Comparison of ENCODE assay signal across 2 cellular contexts in genomic region chr12:9221476-9221875, GRCh38.
TF ChIP-seq lines count a peak whose summit lies in the region.

No MANE protein-coding gene starts in this region.

TF ChIP-seq in liver, 16 proteins besides CTCF, POLR2A, EP300 and RAD21 (continued from another document):
- peak; percentile 22 for TF ChIP-seq YY1 (IDR thresholded peaks at IDR 0.05)
- peak in 1 of 2 donors; percentile 65 for TF ChIP-seq RXRA (IDR thresholded peaks at IDR 0.05)
- no peak for TF ChIP-seq TAF1 (conservative IDR thresholded peaks at IDR 0.05)
- TF ChIP-seq ATF3 (IDR thresholded peaks at IDR 0.05) = peak; percentile 89
- TF ChIP-seq ZBTB33 (IDR thresholded peaks at IDR 0.05) = peak; percentile 61
- no peak for TF ChIP-seq NR2F2 (IDR thresholded peaks at IDR 0.05)
- peak in 1 of 2 donors; percentile 30 for TF ChIP-seq EGR1 (IDR thresholded peaks at IDR 0.05; ENCODE audit: low read depth in 2 of 2)
- TF ChIP-seq REST (IDR thresholded peaks at IDR 0.05) = no peak
- TF ChIP-seq GABPA (IDR thresholded peaks at IDR 0.05 in 1 of 2, conservative IDR thresholded peaks at IDR 0.05 in 1 of 2) = peak in 1 of 2 donors; percentile 32
- TF ChIP-seq HNF4A (conservative IDR thresholded peaks at IDR 0.05) = peak; percentile 55 to 70
- peak; percentile 49 for TF ChIP-seq FOXA2 (IDR thresholded peaks at IDR 0.05)
- TF ChIP-seq SP1 (IDR thresholded peaks at IDR 0.05) = peak; percentile 72
- no peak for TF ChIP-seq MAX (IDR thresholded peaks at IDR 0.05)
- TF ChIP-seq FOXA1 (IDR thresholded peaks at IDR 0.05) = no peak
- no peak for TF ChIP-seq HNF4G (IDR thresholded peaks at IDR 0.05)
TF ChIP-seq in liver: peak in this region for 10.

TF ChIP-seq in HepG2, 621 proteins besides CTCF, POLR2A, EP300 and RAD21 (continued from another document):
- no peak for TF ChIP-seq ZNF124 (CRISPR knock-in tag; IDR thresholded peaks at IDR 0.05)
- no peak for TF ChIP-seq ZNF101 (CRISPR knock-in tag; IDR thresholded peaks at IDR 0.05; ENCODE audit: borderline replicate concordance, low read depth)
- no peak for TF ChIP-seq KMT2A (CRISPR knock-in tag; IDR thresholded peaks at IDR 0.05)
- TF ChIP-seq ARNT (IDR thresholded peaks at IDR 0.05) = no peak
